Comparison of ENCODE assay signal across 17 cellular contexts in genomic region chr13:72537782-72538181, GRCh38.
DNase-seq lines count a peak whose midpoint lies in the region; ATAC-seq and TF ChIP-seq lines count a peak whose summit lies in the region.
"Had no signal": no experiment of that assay in that cellular context is flagged by ENCODE, and none has a peak within 500 bp of the region (broad histone marks: within the 10 kb centered on the region; RNA-seq: fewer than 3 reads in every experiment).

No MANE protein-coding gene starts in this region.

- H3K4me1 Mint-ChIP-seq in nephron, result peaks cover 54% of the 10 kb centered on the region
- H3K4me1 Mint-ChIP-seq: CD4-positive, CD25-positive, alpha-beta regulatory T cell; CD8-positive, alpha-beta memory T cell had no signal

- TF ChIP-seq CTCF in VCaP (conservative IDR thresholded peaks at IDR 0.05) (no peak), nephron (IDR thresholded peaks at IDR 0.05; ENCODE audit: unreplicated experiment in 3 of 3) (no peak)

- H3K27ac Mint-ChIP-seq in nephron, result peak overlapping the region; percentile 92 to 99 (median 96)
- H3K27ac Mint-ChIP-seq in activated naive CD4-positive, alpha-beta T cell treated with anti-CD3 and anti-CD28 coated beads, Interleukin-2, amount 50 U/mL, for 72 hours, result no peak overlapping the region
- H3K27ac Mint-ChIP-seq: CD4-positive, CD25-positive, alpha-beta regulatory T cell; CD8-positive, alpha-beta memory T cell; H9 had no signal

- H3K9me3 Mint-ChIP-seq in nephron, result no peaks in the 10 kb centered on the region
- no peaks in the 10 kb centered on the region for H3K9me3 Mint-ChIP-seq in activated naive CD4-positive, alpha-beta T cell treated with anti-CD3 and anti-CD28 coated beads, Interleukin-2, amount 50 U/mL, for 72 hours
- H3K9me3 Mint-ChIP-seq: H9 had no signal

- H3K27me3 Mint-ChIP-seq in nephron (ENCODE audit: low read depth), result peaks cover 7% of the 10 kb centered on the region
- H3K27me3 Mint-ChIP-seq: CD4-positive, CD25-positive, alpha-beta regulatory T cell had no signal

- peak overlapping the region; percentile 46 for H3K27ac ChIP-seq in VCaP

- peak; percentile 57 for ATAC-seq in left colon
- ATAC-seq in HG03469 (IDR thresholded peaks at IDR 0.05; ENCODE audit: unreplicated experiment), result no peak
- ATAC-seq in activated naive CD4-positive, alpha-beta T cell treated with anti-CD3 and anti-CD28 coated beads, Interleukin-2, amount 50 U/mL, for 72 hours, result no peak
- ATAC-seq: GM12878 had no signal

- no peak for DNase-seq in left colon
- no peak for DNase-seq in cerebellar cortex (ENCODE audit: low spot score)
- no peak for DNase-seq in activated naive CD4-positive, alpha-beta T cell treated with anti-CD3 and anti-CD28 coated beads, Interleukin-2, amount 50 U/mL, for 72 hours (ENCODE audit: low spot score in 2 of 2)
- DNase-seq: BE2C; C1 segment of cervical spinal cord; CD4-positive, CD25-positive, alpha-beta regulatory T cell; CD8-positive, alpha-beta memory T cell; COR-L47; DMS 273 treated with DMSO at 0.1 percent for 48 hours; DMS53; DND-41; EL; H9 had no signal

- intact Hi-C loops in left colon (cut with DNase I, micrococcal nuclease), result no loop called here

- no peaks in the 10 kb centered on the region for H3K36me3 Mint-ChIP-seq in nephron (ENCODE audit: low read depth)
- H3K36me3 Mint-ChIP-seq in activated naive CD4-positive, alpha-beta T cell treated with anti-CD3 and anti-CD28 coated beads, Interleukin-2, amount 50 U/mL, for 72 hours, result no peaks in the 10 kb centered on the region
- H3K36me3 Mint-ChIP-seq: CD4-positive, CD25-positive, alpha-beta regulatory T cell; CD8-positive, alpha-beta memory T cell had no signal

- H3K4me3 Mint-ChIP-seq in nephron, result peak overlapping the region in 1 of 3 experiments; percentile 2
- H3K4me3 Mint-ChIP-seq: CD4-positive, CD25-positive, alpha-beta regulatory T cell; CD8-positive, alpha-beta memory T cell; H9 had no signal

Comparison
In these comparisons a context has a peak if more than half of its experiments do, and no peak if none do; other contexts are left out.
1. H3K27ac Mint-ChIP-seq: peak in nephron (3 of 3); none in activated naive CD4-positive, alpha-beta T cell treated with anti-CD3 and anti-CD28 coated beads, Interleukin-2, amount 50 U/mL, for 72 hours (0 of 2).